Comparison of ENCODE assay signal across 1 cellular context in genomic region chr1:209827384-209828261, GRCh38.
TF ChIP-seq lines count a peak whose summit lies in the region.

Gene UTP25, plus strand, starts transcription at chr1:209827972. Its CDS starts 92 bp downstream, at chr1:209828064.

TF ChIP-seq in SK-N-SH, 30 proteins besides CTCF, POLR2A, EP300 and RAD21 (continued from another document):
- TF ChIP-seq FOXJ3 (CRISPR knock-in tag; IDR thresholded peaks at IDR 0.05) (peak; percentile 76), RXRA (IDR thresholded peaks at IDR 0.05; ENCODE audit: borderline replicate concordance, low read depth) (no peak), NFIC (IDR thresholded peaks at IDR 0.05; ENCODE audit: borderline replicate concordance) (peak; percentile 6; the same call in 1 of the 2 replicates), GATA2 (CRISPR knock-in tag; IDR thresholded peaks at IDR 0.05) (peak; percentile 52; the same call in 1 of the 2 replicates), SIN3A (IDR thresholded peaks at IDR 0.05; ENCODE audit: borderline replicate concordance, low read depth, low read length) (peak; percentile 100), CHD2 (IDR thresholded peaks at IDR 0.05; ENCODE audit: low read length, partially characterized antibody) (peak; percentile 86), FOXM1 (IDR thresholded peaks at IDR 0.05; ENCODE audit: low read depth) (no peak), MEF2A (IDR thresholded peaks at IDR 0.05; ENCODE audit: borderline replicate concordance, low read depth) (no peak), YY1 (IDR thresholded peaks at IDR 0.05; ENCODE audit: low read depth) (no peak), GABPA (IDR thresholded peaks at IDR 0.05; ENCODE audit: low read depth) (peak; percentile 86), PBX3 (IDR thresholded peaks at IDR 0.05) (no peak), JUND (IDR thresholded peaks at IDR 0.05) (no peak), RCOR1 (IDR thresholded peaks at IDR 0.05; ENCODE audit: low read length) (peak; percentile 79), EZH2phosphoT487 (IDR thresholded peaks at IDR 0.05; ENCODE audit: borderline replicate concordance, low read depth) (no peak), FOSL2 (IDR thresholded peaks at IDR 0.05; ENCODE audit: borderline replicate concordance, low read depth) (no peak), TEAD4 (IDR thresholded peaks at IDR 0.05; ENCODE audit: borderline replicate concordance, insufficient read depth) (no peak), POLR2AphosphoS5 (IDR thresholded peaks at IDR 0.05; ENCODE audit: low read depth, low read length) (peak; percentile 91), MXI1 (IDR thresholded peaks at IDR 0.05; ENCODE audit: low read depth, low read length) (peak; percentile 100)
TF ChIP-seq in SK-N-SH: peak in this region for 17.
